20 cellular contexts compared by ENCODE assay signal in genomic region chr20:20702330-20703245, GRCh38.
"Had no signal": no experiment of that assay in that cellular context is flagged by ENCODE, and none has a peak within 500 bp of the region (broad histone marks: within the 10 kb centered on the region; RNA-seq: fewer than 3 reads in every experiment).

No MANE protein-coding gene starts in this region.

- H3K4me3 ChIP-seq: dorsolateral prefrontal cortex had no signal

- H3K27ac ChIP-seq: brain microvascular endothelial cell, dorsolateral prefrontal cortex, epithelial cell of prostate, foreskin keratinocyte had no signal

- FAIRE-seq: colon had no signal

- DNase-seq: activated CD4-positive, alpha-beta memory T cell treated with anti-CD3 and anti-CD28 coated beads for 36 hours; activated CD4-positive, alpha-beta T cell treated with anti-CD3 and anti-CD28 coated beads for 36 hours; activated CD8-positive, alpha-beta memory T cell treated with anti-CD3 and anti-CD28 coated beads, Interleukin-2, amount 10 ng/mL, durations not matched to agents 7 days and 5 days; activated naive CD4-positive, alpha-beta T cell; aorta; brain microvascular endothelial cell; central memory CD4-positive, alpha-beta T cell; dorsolateral prefrontal cortex; endodermal cell; foreskin keratinocyte; hypothalamus; islet precursor cell; stimulated activated CD4-positive, alpha-beta T cell treated with anti-CD3 and anti-CD28 coated beads, Interleukin-12 subunit alpha, Interleukin-12 subunit beta, amount 100 ng/mL, for 4 hours; stimulated activated CD4-positive, alpha-beta T cell treated with anti-CD3 and anti-CD28 coated beads, Interleukin-1b, Interleukin-23, amount 100 ng/mL, for 48 hours; stimulated activated CD8-positive, alpha-beta memory T cell treated with anti-CD3 and anti-CD28 coated beads, Interleukin-4, amount 100 ng/mL, for 48 hours; stimulated activated naive CD4-positive, alpha-beta T cell had no signal

- ATAC-seq: activated CD4-positive, alpha-beta T cell treated with anti-CD3 and anti-CD28 coated beads for 36 hours; activated CD8-positive, alpha-beta memory T cell treated with anti-CD3 and anti-CD28 coated beads, Interleukin-2, amount 10 ng/mL, durations not matched to agents 7 days and 5 days; activated T-helper 17 cell treated with anti-CD3 and anti-CD28 coated beads, Interleukin-2, amount 50 U/mL, for 72 hours; foreskin keratinocyte; WTC11 had no signal

- H3K27me3 ChIP-seq: brain microvascular endothelial cell, dorsolateral prefrontal cortex, foreskin keratinocyte had no signal

- H3K36me3 ChIP-seq: brain microvascular endothelial cell had no signal

- H3K4me1 ChIP-seq: foreskin keratinocyte had no signal
